In the genomic region with DNA sequence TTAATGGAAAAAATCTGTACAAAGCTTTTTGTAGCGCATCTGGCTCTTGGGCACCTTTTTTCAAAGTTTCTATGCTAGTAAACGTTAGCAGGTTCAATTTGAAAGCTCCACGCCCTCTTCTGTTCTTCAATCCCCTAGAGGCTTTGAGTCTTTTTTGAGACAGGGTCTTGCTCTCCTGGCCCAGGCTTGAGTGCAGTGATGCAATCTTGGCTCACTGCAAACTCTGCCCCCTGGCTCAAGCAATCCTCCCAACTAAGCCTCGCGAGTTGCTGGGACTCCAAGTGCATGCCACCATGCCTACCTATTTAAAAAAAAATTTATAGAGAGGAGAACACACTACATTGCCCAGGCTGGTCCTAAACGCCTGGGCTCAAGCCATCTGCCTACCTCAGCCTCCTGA, we compare ENCODE assay signal across 25 cellular contexts. TPM values are rescaled to one million over a fixed set of nuclear protein-coding genes. Genes with fewer than 3 reads are reported as not detected.
"Had no signal": no experiment of that assay in that cellular context is flagged by ENCODE, and none has a peak within 500 bp of the region (broad histone marks: within the 10 kb centered on the region; RNA-seq: fewer than 3 reads in every experiment).

No MANE protein-coding gene starts in this region.

- H3K4me1 ChIP-seq: esophagus muscularis mucosa, gastroesophageal sphincter, heart left ventricle, left lung, lower lobe of right lung had no signal

- H3K79me2 ChIP-seq: hepatocyte had no signal

- H3K27me3 ChIP-seq: esophagus muscularis mucosa, foreskin keratinocyte, gastroesophageal sphincter, heart left ventricle, hepatocyte, left lung had no signal

- H2AFZ ChIP-seq: hepatocyte had no signal

- H3K27ac ChIP-seq: coronary artery, esophagus muscularis mucosa, foreskin keratinocyte, gastroesophageal sphincter, heart left ventricle, hepatocyte, left lung, lower lobe of right lung had no signal

- ATAC-seq: foreskin keratinocyte, gastroesophageal sphincter, heart left ventricle, left cardiac atrium, left lung, left ventricle myocardium superior, lower lobe of right lung had no signal

- H3K4me2 ChIP-seq: hepatocyte had no signal

- H3K9me3 ChIP-seq: esophagus muscularis mucosa, gastroesophageal sphincter, heart left ventricle, left lung, lower lobe of right lung had no signal

- DNase-seq: dermis blood vessel endothelial cell; dorsolateral prefrontal cortex; effector CD4-positive, alpha-beta T cell; effector memory CD4-positive, alpha-beta T cell; foreskin keratinocyte; heart left ventricle; left cardiac atrium; left lung; left ventricle myocardium superior; lower lobe of right lung; mesendoderm; midbrain had no signal

- H3K4me3 ChIP-seq: coronary artery, dorsolateral prefrontal cortex, esophagus muscularis mucosa, gastroesophageal sphincter, heart left ventricle, hepatocyte, left lung, lower lobe of right lung had no signal

- H3K36me3 ChIP-seq: esophagus muscularis mucosa, gastroesophageal sphincter, heart left ventricle, left lung, lower lobe of right lung had no signal

- FAIRE-seq: colon, endothelial cell of umbilical vein, frontal cortex, islet of Langerhans, keratinocyte had no signal

RNA-seq across cellular contexts. Expression of a gene that starts 9.2 kb away (rescaled TPM):
- total RNA-seq: dermis blood vessel endothelial cell, endothelial cell of umbilical vein, epithelial cell of proximal tubule, esophagus muscularis mucosa, foreskin keratinocyte, gastroesophageal sphincter, heart left ventricle, hepatocyte, kidney epithelial cell, left ventricle myocardium superior, lung microvascular endothelial cell, mononuclear cell had no signal
- polyA plus RNA-seq: endothelial cell of umbilical vein, foreskin keratinocyte, heart left ventricle, hepatocyte, keratinocyte had no signal
